Comparison of ENCODE assay signal across 2 cellular contexts in genomic region chr10:61110936-61111335, GRCh38.
TF ChIP-seq lines count a peak whose summit lies in the region.

No MANE protein-coding gene starts in this region.

TF ChIP-seq in HEK293, 187 proteins besides CTCF, POLR2A, EP300 and RAD21:
- TF ChIP-seq ZNF558 (tag by site-specific recombination; IDR thresholded peaks at IDR 0.05) (0 out of 2 replicates have a peak, but pooled peaks have one; percentile 39), HOXA7 (CRISPR knock-in tag; IDR thresholded peaks at IDR 0.05; ENCODE audit: borderline replicate concordance) (no peak), ZNF645 (tag by site-specific recombination; IDR thresholded peaks at IDR 0.05) (no peak), SETDB1 (IDR thresholded peaks at IDR 0.05; ENCODE audit: insufficient read length, low read length) (no peak)

TF ChIP-seq in H1, 55 proteins besides CTCF, POLR2A, EP300 and RAD21:
- TF ChIP-seq ATF2 (IDR thresholded peaks at IDR 0.05; ENCODE audit: low read length): no peak
- TF ChIP-seq KDM4A (IDR thresholded peaks at IDR 0.05; ENCODE audit: low read depth, low read length, severe bottlenecking): no peak
- no peak for TF ChIP-seq CHD1 (IDR thresholded peaks at IDR 0.05; ENCODE audit: low read depth, low read length)
- no peak for TF ChIP-seq TCF12 (IDR thresholded peaks at IDR 0.05; ENCODE audit: low read depth, low read length)
